In the genomic region with DNA sequence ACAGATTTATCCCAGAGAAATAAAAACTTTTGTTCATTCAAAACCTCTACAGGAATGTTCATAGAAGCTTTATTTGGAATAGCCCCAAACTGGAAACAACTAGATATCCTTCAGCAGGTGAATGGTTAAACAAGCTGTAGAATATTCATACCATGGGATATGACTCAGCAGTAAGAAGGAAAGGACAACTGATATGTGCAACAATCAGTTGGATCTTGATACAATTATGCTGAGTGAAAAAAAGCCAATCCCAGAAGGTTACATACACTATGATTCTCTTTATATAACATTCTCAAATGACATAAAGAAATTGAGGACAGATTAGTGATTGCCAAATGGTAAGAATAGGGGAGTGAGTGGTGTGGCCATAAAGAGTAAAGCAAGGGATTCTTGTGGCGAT, we compare ENCODE assay signal across 18 cellular contexts.
"Had no signal": no experiment of that assay in that cellular context is flagged by ENCODE, and none has a peak within 500 bp of the region (broad histone marks: within the 10 kb centered on the region; RNA-seq: fewer than 3 reads in every experiment).

No MANE protein-coding gene starts in this region.

- H3K36me3 ChIP-seq: adrenal gland, cardiac muscle cell, gastroesophageal sphincter, heart right ventricle, neutrophil had no signal

- H3K27me3 ChIP-seq: adrenal gland, cardiac muscle cell, gastroesophageal sphincter, heart right ventricle, neutrophil had no signal

- H3K4me1 ChIP-seq: adrenal gland, gastroesophageal sphincter, heart right ventricle had no signal

- FAIRE-seq: TTC549 had no signal

- H3K4me3 ChIP-seq: adrenal gland, cardiac muscle cell, gastroesophageal sphincter, heart right ventricle, skin epidermis had no signal

- H3K27ac ChIP-seq: adrenal gland, cardiac muscle cell, gastroesophageal sphincter, heart right ventricle, neutrophil, skin epidermis had no signal

- DNase-seq: activated CD4-positive, alpha-beta T cell treated with anti-CD3 and anti-CD28 coated beads for 36 hours; activated CD4-positive, alpha-beta T cell treated with anti-CD3 and anti-CD28 coated beads, Interleukin-2, amount 50 U/mL, for 48 hours; activated gamma-delta T cell; adrenal gland; endodermal cell; heart right ventricle; kidney glomerular epithelial cell; retina; stimulated activated naive CD8-positive, alpha-beta T cell treated with anti-CD3 and anti-CD28 coated beads, Interleukin-15, amount 100 ng/mL, for 72 hours; trophoblast cell had no signal

- H3K9me3 ChIP-seq: neutrophil had no signal

- ATAC-seq: activated CD4-positive, alpha-beta T cell treated with anti-CD3 and anti-CD28 coated beads for 36 hours; activated naive CD4-positive, alpha-beta T cell treated with anti-CD3 and anti-CD28 coated beads, Interleukin-2, amount 50 U/mL, for 72 hours; gastroesophageal sphincter; heart right ventricle; natural killer cell treated with Interleukin-12 subunit alpha and Interleukin-12 subunit beta and Interleukin-15 and Interleukin-18, amount 100 ng/mL, for 72 hours; stimulated activated naive CD8-positive, alpha-beta T cell treated with anti-CD3 and anti-CD28 coated beads, Interleukin-15, amount 100 ng/mL, for 72 hours; WTC11 had no signal
